In genomic region chr4:153684182-153685073, GRCh38 we compare ENCODE assay signal across 1 cellular context.
TF ChIP-seq lines count a peak whose summit lies in the region.

A gene with protein sequence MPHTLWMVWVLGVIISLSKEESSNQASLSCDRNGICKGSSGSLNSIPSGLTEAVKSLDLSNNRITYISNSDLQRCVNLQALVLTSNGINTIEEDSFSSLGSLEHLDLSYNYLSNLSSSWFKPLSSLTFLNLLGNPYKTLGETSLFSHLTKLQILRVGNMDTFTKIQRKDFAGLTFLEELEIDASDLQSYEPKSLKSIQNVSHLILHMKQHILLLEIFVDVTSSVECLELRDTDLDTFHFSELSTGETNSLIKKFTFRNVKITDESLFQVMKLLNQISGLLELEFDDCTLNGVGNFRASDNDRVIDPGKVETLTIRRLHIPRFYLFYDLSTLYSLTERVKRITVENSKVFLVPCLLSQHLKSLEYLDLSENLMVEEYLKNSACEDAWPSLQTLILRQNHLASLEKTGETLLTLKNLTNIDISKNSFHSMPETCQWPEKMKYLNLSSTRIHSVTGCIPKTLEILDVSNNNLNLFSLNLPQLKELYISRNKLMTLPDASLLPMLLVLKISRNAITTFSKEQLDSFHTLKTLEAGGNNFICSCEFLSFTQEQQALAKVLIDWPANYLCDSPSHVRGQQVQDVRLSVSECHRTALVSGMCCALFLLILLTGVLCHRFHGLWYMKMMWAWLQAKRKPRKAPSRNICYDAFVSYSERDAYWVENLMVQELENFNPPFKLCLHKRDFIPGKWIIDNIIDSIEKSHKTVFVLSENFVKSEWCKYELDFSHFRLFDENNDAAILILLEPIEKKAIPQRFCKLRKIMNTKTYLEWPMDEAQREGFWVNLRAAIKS (plus strand): TSS chr4:153684280. CDS start chr4:153702908, 18,628 bp downstream.

TF ChIP-seq in neural cell, 6 proteins besides CTCF, POLR2A, EP300 and RAD21 (continued from another document):
- TF ChIP-seq EZH2 (IDR thresholded peaks at IDR 0.05; ENCODE audit: borderline replicate concordance, insufficient read depth, low read length, poor library complexity, severe bottlenecking) (no peak), TAF1 (IDR thresholded peaks at IDR 0.05; ENCODE audit: low read depth) (no peak), POLR2AphosphoS5 (IDR thresholded peaks at IDR 0.05) (no peak), MXI1 (conservative IDR thresholded peaks at IDR 0.05; ENCODE audit: poor library complexity, severe bottlenecking) (no peak)
